In the genomic region with DNA sequence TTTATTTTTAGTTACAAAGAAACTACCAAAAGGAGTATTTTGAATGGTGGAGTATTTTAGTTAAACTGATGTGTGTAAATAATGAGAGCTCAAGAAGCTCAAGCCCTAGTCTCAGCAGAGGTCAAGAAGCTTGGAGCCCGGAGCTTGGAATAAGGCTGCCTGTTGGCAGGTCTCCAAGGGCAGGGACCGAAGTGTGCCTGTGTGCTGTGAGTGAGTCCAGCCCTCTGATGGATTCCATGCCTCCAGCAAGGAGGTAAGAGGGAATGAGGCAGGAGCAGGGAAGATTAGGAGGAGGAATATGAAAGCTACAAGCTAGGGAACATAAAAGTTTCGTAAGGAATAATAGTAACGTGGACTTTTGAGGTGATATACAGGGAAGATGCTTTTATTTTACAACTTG, we compare ENCODE assay signal across 10 cellular contexts. TPM values are rescaled to one million over a fixed set of nuclear protein-coding genes. Genes with fewer than 3 reads are reported as not detected.
DNase-seq lines count a peak whose midpoint lies in the region.
"Had no signal": no experiment of that assay in that cellular context is flagged by ENCODE, and none has a peak within 500 bp of the region (broad histone marks: within the 10 kb centered on the region; RNA-seq: fewer than 3 reads in every experiment).

No MANE protein-coding gene starts in this region.

- no peak overlapping the region for H3K27ac Mint-ChIP-seq in activated CD4-positive, alpha-beta T cell treated with anti-CD3 and anti-CD28 coated beads, Interleukin-2, amount 10 ng/mL, durations not matched to agents 7 days and 5 days

- peak; percentile 28 for DNase-seq in AG08396 (ENCODE audit: low spot score)
- DNase-seq in MG63 = peak; percentile 20
- peak; percentile 7 for DNase-seq in fibroblast of peridontal ligament (ENCODE audit: extremely low read depth)
- DNase-seq in activated effector memory CD4-positive, alpha-beta T cell treated with anti-CD3 and anti-CD28 coated beads, Interleukin-2, amount 50 U/mL, for 16 hours = no peak
- DNase-seq in NCI-H1417 (lab: John Stamatoyannopoulos, UW) = no peak
- no peak for DNase-seq in activated CD4-positive, alpha-beta T cell treated with anti-CD3 and anti-CD28 coated beads, Interleukin-2, amount 50 U/mL, for 48 hours
- no peak for DNase-seq in activated CD4-positive, alpha-beta T cell treated with anti-CD3 and anti-CD28 coated beads, Interleukin-2, amount 10 ng/mL, durations not matched to agents 7 days and 5 days
- DNase-seq: NCI-H2081 treated with DMSO at 0.1 percent for 48 hours; stimulated activated CD4-positive, alpha-beta T cell treated with anti-CD3 and anti-CD28 coated beads, Interleukin-1b, Interleukin-23, amount 100 ng/mL, for 48 hours had no signal

- no peaks in the 10 kb centered on the region for H3K9me3 Mint-ChIP-seq in activated CD4-positive, alpha-beta T cell treated with anti-CD3 and anti-CD28 coated beads, Interleukin-2, amount 10 ng/mL, durations not matched to agents 7 days and 5 days

- H3K4me3 ChIP-seq in MG63 (no peak overlapping the region), muscle layer of duodenum (ENCODE audit: low read depth in 1 of 2, low read length in 2 of 2) (no peak overlapping the region)

- no peak overlapping the region for H3K4me3 Mint-ChIP-seq in activated CD4-positive, alpha-beta T cell treated with anti-CD3 and anti-CD28 coated beads, Interleukin-2, amount 10 ng/mL, durations not matched to agents 7 days and 5 days

- H3K27me3 ChIP-seq in MG63 (no peaks in the 10 kb centered on the region), muscle layer of duodenum (ENCODE audit: low read depth, low read length) (no peaks in the 10 kb centered on the region)

- peak overlapping the region; percentile 10 for H3K27ac ChIP-seq in muscle layer of duodenum (ENCODE audit: low read length)

- H3K27me3 Mint-ChIP-seq in activated CD4-positive, alpha-beta T cell treated with anti-CD3 and anti-CD28 coated beads, Interleukin-2, amount 10 ng/mL, durations not matched to agents 7 days and 5 days = no peaks in the 10 kb centered on the region

- POLR2A ChIA-PET in activated CD4-positive, alpha-beta T cell treated with anti-CD3 and anti-CD28 coated beads, Interleukin-2, amount 10 ng/mL, durations not matched to agents 7 days and 5 days (lab: Charles Lee) = interaction anchor here (0.6 kb wide), 1 partner anchor 9 kb away, joined by 3 read pairs; no protein-coding TSS in a partner anchor

- H3K4me1 Mint-ChIP-seq in activated CD4-positive, alpha-beta T cell treated with anti-CD3 and anti-CD28 coated beads, Interleukin-2, amount 10 ng/mL, durations not matched to agents 7 days and 5 days = peaks cover 55% of the 10 kb centered on the region

- peaks cover 26% of the 10 kb centered on the region for H3K36me3 Mint-ChIP-seq in activated CD4-positive, alpha-beta T cell treated with anti-CD3 and anti-CD28 coated beads, Interleukin-2, amount 10 ng/mL, durations not matched to agents 7 days and 5 days (ENCODE audit: low read depth)

- peaks cover 32 to 42% of the 10 kb centered on the region in 2 donors for H3K4me1 ChIP-seq in muscle layer of duodenum (ENCODE audit: control insufficient read depth in 1 of 2, insufficient read depth in 2 of 2, low read length in 2 of 2)

- no peaks in the 10 kb centered on the region for H3K9me3 ChIP-seq in MG63
- no peaks in the 10 kb centered on the region for H3K9me3 ChIP-seq in muscle layer of duodenum (ENCODE audit: control insufficient read depth in 1 of 2, low read length in 2 of 2)

- CTCF ChIA-PET in activated CD4-positive, alpha-beta T cell treated with anti-CD3 and anti-CD28 coated beads, Interleukin-2, amount 10 ng/mL, durations not matched to agents 7 days and 5 days (lab: Charles Lee) = interaction anchor here (0.6 kb wide), 1 partner anchor 42 kb away, joined by 3 read pairs; no protein-coding TSS in a partner anchor

- H3K36me3 ChIP-seq in MG63 (peaks cover 47% of the 10 kb centered on the region), muscle layer of duodenum (ENCODE audit: control insufficient read depth in 1 of 2, insufficient read depth in 2 of 2, low read length in 2 of 2) (peaks cover 7 to 15% of the 10 kb centered on the region in 2 donors)

RNA-seq across cellular contexts. Expression of a gene that starts 4.4 kb away (rescaled TPM):
- total RNA-seq in MG63 (2014; rRNA removed; shearing (Covaris generic); ENCODE audit: low replicate concordance) = 5.4 and 9.8 TPM in 2 replicates
- total RNA-seq in activated CD4-positive, alpha-beta T cell treated with anti-CD3 and anti-CD28 coated beads, Interleukin-2, amount 10 ng/mL, durations not matched to agents 7 days and 5 days = 10 to 100 TPM; 61.6 to 73.0 TPM

RNA-seq across cellular contexts. Expression of a gene that starts 24.3 kb away (rescaled TPM):
- 46.3 and 53.0 TPM in 2 replicates for total RNA-seq in MG63 (2014; rRNA removed; shearing (Covaris generic); ENCODE audit: low replicate concordance)
- total RNA-seq in activated CD4-positive, alpha-beta T cell treated with anti-CD3 and anti-CD28 coated beads, Interleukin-2, amount 10 ng/mL, durations not matched to agents 7 days and 5 days = 10 to 100 TPM; 79.6 to 85.8 TPM

Comparison
In these comparisons a context has a peak if more than half of its experiments do, and no peak if none do; other contexts are left out.
1. DNase-seq: peak in AG08396 (single experiment), MG63 (single experiment) and fibroblast of peridontal ligament (single experiment); none in activated effector memory CD4-positive, alpha-beta T cell treated with anti-CD3 and anti-CD28 coated beads, Interleukin-2, amount 50 U/mL, for 16 hours (single experiment), NCI-H1417 (0 of 3), activated CD4-positive, alpha-beta T cell treated with anti-CD3 and anti-CD28 coated beads, Interleukin-2, amount 50 U/mL, for 48 hours (0 of 2) and activated CD4-positive, alpha-beta T cell treated with anti-CD3 and anti-CD28 coated beads, Interleukin-2, amount 10 ng/mL, durations not matched to agents 7 days and 5 days (single experiment).